In genomic region chr2:157124731-157125130, GRCh38 we compare ENCODE assay signal across 14 cellular contexts.
DNase-seq lines count a peak whose midpoint lies in the region; ATAC-seq and TF ChIP-seq lines count a peak whose summit lies in the region.
"Had no signal": no experiment of that assay in that cellular context is flagged by ENCODE, and none has a peak within 500 bp of the region (broad histone marks: within the 10 kb centered on the region; RNA-seq: fewer than 3 reads in every experiment).

No MANE protein-coding gene starts in this region.

- no peak for TF ChIP-seq EP300 in suprapubic skin (IDR thresholded peaks at IDR 0.05)

- no peak overlapping the region for H3K27ac ChIP-seq in A673 (ENCODE audit: low read depth, low read length, poor library complexity, severe bottlenecking)
- peak overlapping the region; percentile 52 for H3K27ac ChIP-seq in SJCRH30
- no peak overlapping the region for H3K27ac ChIP-seq in suprapubic skin
- H3K27ac ChIP-seq in GM23338 (ENCODE audit: low read depth), result no peak overlapping the region
- H3K27ac ChIP-seq: BLaER1 treated with 17β-estradiol and CSF1 and Interleukin-3, amounts not matched to agents 10 nM and 100 nM; HL-60 had no signal

- no peak for TF ChIP-seq CTCF in A673 (conservative IDR thresholded peaks at IDR 0.05; ENCODE audit: low read depth, low read length)
- no peak for TF ChIP-seq CTCF in type B pancreatic cell (conservative IDR thresholded peaks at IDR 0.05)
- TF ChIP-seq CTCF in suprapubic skin (IDR thresholded peaks at IDR 0.05), result no peak
- TF ChIP-seq CTCF in GM23338 (conservative IDR thresholded peaks at IDR 0.05; ENCODE audit: low read depth in 2 of 2), result no peak

- no TSS peak for BruUV-seq in A673 (replicated peaks; lab: Mats Ljungman, UMichigan)

- 0 out of 2 replicates have a peak, but pooled peaks cover 4% of the 10 kb centered on the region for H3K9me2 ChIP-seq in GM23338 (ENCODE audit: insufficient read depth)

- no peaks in the 10 kb centered on the region for H3K27me3 ChIP-seq in A673 (replicated peaks; ENCODE audit: insufficient read depth, low read depth, low read length, poor library complexity)
- no peaks in the 10 kb centered on the region for H3K27me3 ChIP-seq in SJCRH30
- no peaks in the 10 kb centered on the region for H3K27me3 ChIP-seq in suprapubic skin
- no peaks in the 10 kb centered on the region for H3K27me3 ChIP-seq in GM23338 (ENCODE audit: insufficient read depth)
- H3K27me3 ChIP-seq: BLaER1 treated with 17β-estradiol and CSF1 and Interleukin-3, amounts not matched to agents 10 nM and 100 nM had no signal

- ATAC-seq in GM23338, result no peak
- ATAC-seq: HCT116 had no signal

- H3K27ac Mint-ChIP-seq in type B pancreatic cell (peak overlapping the region; percentile 63), GM23338 (no peak overlapping the region)
- H3K27ac Mint-ChIP-seq: CD4-positive, CD25-positive, alpha-beta regulatory T cell had no signal

- no peak overlapping the region; the same call in 1 of the 2 replicates for H2AFZ ChIP-seq in GM23338

- no peaks in the 10 kb centered on the region for H3K4me1 ChIP-seq in A673 (ENCODE audit: insufficient read depth, low read length, poor library complexity, severe bottlenecking)
- H3K4me1 ChIP-seq in SJCRH30, result peaks cover 13% of the 10 kb centered on the region
- no peaks in the 10 kb centered on the region for H3K4me1 ChIP-seq in suprapubic skin
- H3K4me1 ChIP-seq in GM23338 (ENCODE audit: insufficient read depth), result no peaks in the 10 kb centered on the region
- H3K4me1 ChIP-seq: BLaER1 treated with 17β-estradiol and CSF1 and Interleukin-3, amounts not matched to agents 10 nM and 100 nM had no signal

- intact Hi-C loops in A673 (cut with micrococcal nuclease; ENCODE audit: unreplicated experiment), result no loop called here

- no peaks in the 10 kb centered on the region for H3K79me2 ChIP-seq in GM23338 (replicated peaks; ENCODE audit: insufficient read depth)

- no peaks in the 10 kb centered on the region for H3F3A ChIP-seq in GM23338 (replicated peaks; ENCODE audit: low read depth)

- H3K4me1 Mint-ChIP-seq in type B pancreatic cell (ENCODE audit: unreplicated experiment) (no peaks in the 10 kb centered on the region), GM23338 (no peaks in the 10 kb centered on the region)
- H3K4me1 Mint-ChIP-seq: CD4-positive, CD25-positive, alpha-beta regulatory T cell had no signal

- no peaks in the 10 kb centered on the region for H3K36me3 ChIP-seq in A673 (ENCODE audit: insufficient read depth, low read length, poor library complexity, severe bottlenecking)
- no peaks in the 10 kb centered on the region for H3K36me3 ChIP-seq in SJCRH30
- no peaks in the 10 kb centered on the region for H3K36me3 ChIP-seq in suprapubic skin
- H3K36me3 ChIP-seq in GM23338 (ENCODE audit: insufficient read depth), result no peaks in the 10 kb centered on the region
- H3K36me3 ChIP-seq: BLaER1 treated with 17β-estradiol and CSF1 and Interleukin-3, amounts not matched to agents 10 nM and 100 nM had no signal

- WGBS in suprapubic skin, result 37% methylated on average over 2 of the region's 2 CpGs

- H3K4me3 Mint-ChIP-seq in type B pancreatic cell, result no peak overlapping the region
- no peak overlapping the region for H3K4me3 Mint-ChIP-seq in GM23338
- H3K4me3 Mint-ChIP-seq: CD4-positive, CD25-positive, alpha-beta regulatory T cell had no signal

- CTCF ChIA-PET in A673 (lab: Charles Lee), result no interaction called here

- no peaks in the 10 kb centered on the region for H3K36me3 Mint-ChIP-seq in type B pancreatic cell
- H3K36me3 Mint-ChIP-seq in GM23338 (ENCODE audit: low read depth), result no peaks in the 10 kb centered on the region
- H3K36me3 Mint-ChIP-seq: CD4-positive, CD25-positive, alpha-beta regulatory T cell had no signal

- DNase-seq in A673 (ENCODE audit: low spot score) (peak; percentile 30), SJCRH30 (peak; percentile 84 to 86), glomerular visceral epithelial cell (ENCODE audit: extremely low spot score) (peak; percentile 16), type B pancreatic cell (ENCODE audit: extremely low spot score, unreplicated experiment) (no peak), suprapubic skin (ENCODE audit: low spot score in 2 of 2) (no peak), GM23338 (ENCODE audit: low spot score) (no peak)
- no peak for DNase-seq in activated effector memory CD4-positive, alpha-beta T cell treated with anti-CD3 and anti-CD28 coated beads, Interleukin-2, amount 50 U/mL, for 16 hours
- DNase-seq: 8988T; ACHN; CD4-positive, CD25-positive, alpha-beta regulatory T cell; DMS53 had no signal

- H3K4me2 ChIP-seq in GM23338, result no peak overlapping the region
- H3K4me2 ChIP-seq: BLaER1 treated with 17β-estradiol and CSF1 and Interleukin-3, amounts not matched to agents 10 nM and 100 nM had no signal

- no peaks in the 10 kb centered on the region for H4K20me1 ChIP-seq in GM23338 (replicated peaks; ENCODE audit: insufficient read depth)
- H4K20me1 ChIP-seq: BLaER1 treated with 17β-estradiol and CSF1 and Interleukin-3, amounts not matched to agents 10 nM and 100 nM had no signal

- POLR2A ChIA-PET in A673 (lab: Charles Lee; ENCODE audit: low non-redundant PET), result no interaction called here

- no peaks in the 10 kb centered on the region for H3K9me3 Mint-ChIP-seq in type B pancreatic cell
- no peaks in the 10 kb centered on the region for H3K9me3 Mint-ChIP-seq in GM23338

- no peak for TF ChIP-seq POLR2A in suprapubic skin (IDR thresholded peaks at IDR 0.05)

- H3K27me3 Mint-ChIP-seq in type B pancreatic cell (no peaks in the 10 kb centered on the region), GM23338 (ENCODE audit: insufficient read depth, low read depth, poor library complexity) (no peaks in the 10 kb centered on the region)
- H3K27me3 Mint-ChIP-seq: CD4-positive, CD25-positive, alpha-beta regulatory T cell had no signal

- H3K9me3 ChIP-seq in A673 (ENCODE audit: low read depth, low read length, poor library complexity, severe bottlenecking) (no peaks in the 10 kb centered on the region), SJCRH30 (replicated peaks) (no peaks in the 10 kb centered on the region; the same call in 1 of the 2 replicates), suprapubic skin (no peaks in the 10 kb centered on the region)
- H3K9me3 ChIP-seq: BLaER1 treated with 17β-estradiol and CSF1 and Interleukin-3, amounts not matched to agents 10 nM and 100 nM had no signal

- no peak overlapping the region for H3K4me3 ChIP-seq in A673 (ENCODE audit: low read depth, low read length, poor library complexity, severe bottlenecking)
- no peak overlapping the region for H3K4me3 ChIP-seq in SJCRH30
- H3K4me3 ChIP-seq in suprapubic skin, result no peak overlapping the region
- H3K4me3 ChIP-seq in GM23338, result no peak overlapping the region
- H3K4me3 ChIP-seq: BLaER1 treated with 17β-estradiol and CSF1 and Interleukin-3, amounts not matched to agents 10 nM and 100 nM had no signal

TF ChIP-seq in GM23338, 12 proteins besides CTCF, POLR2A, EP300 and RAD21 (continues in another document):
- no peak for TF ChIP-seq REST (IDR thresholded peaks at IDR 0.05; ENCODE audit: unreplicated experiment)
- no peak for TF ChIP-seq NANOG (IDR thresholded peaks at IDR 0.05; ENCODE audit: borderline replicate concordance)
- TF ChIP-seq CREB1 (CRISPR knock-in tag; IDR thresholded peaks at IDR 0.05; ENCODE audit: low read depth), result no peak
- TF ChIP-seq STAT1 (IDR thresholded peaks at IDR 0.05; ENCODE audit: unreplicated experiment), result no peak
- no peak for TF ChIP-seq ZNF114 (CRISPR knock-in tag; IDR thresholded peaks at IDR 0.05)
- no peak for TF ChIP-seq EZH2phosphoT487 (IDR thresholded peaks at IDR 0.05; ENCODE audit: unreplicated experiment)

Comparison
In these comparisons a context has a peak if more than half of its experiments do, and no peak if none do; other contexts are left out.
1. DNase-seq: peak in A673 (single experiment), SJCRH30 (2 of 2) and glomerular visceral epithelial cell (single experiment); none in type B pancreatic cell (single experiment), suprapubic skin (0 of 2), GM23338 (single experiment) and activated effector memory CD4-positive, alpha-beta T cell treated with anti-CD3 and anti-CD28 coated beads, Interleukin-2, amount 50 U/mL, for 16 hours (single experiment).